In the genomic region with DNA sequence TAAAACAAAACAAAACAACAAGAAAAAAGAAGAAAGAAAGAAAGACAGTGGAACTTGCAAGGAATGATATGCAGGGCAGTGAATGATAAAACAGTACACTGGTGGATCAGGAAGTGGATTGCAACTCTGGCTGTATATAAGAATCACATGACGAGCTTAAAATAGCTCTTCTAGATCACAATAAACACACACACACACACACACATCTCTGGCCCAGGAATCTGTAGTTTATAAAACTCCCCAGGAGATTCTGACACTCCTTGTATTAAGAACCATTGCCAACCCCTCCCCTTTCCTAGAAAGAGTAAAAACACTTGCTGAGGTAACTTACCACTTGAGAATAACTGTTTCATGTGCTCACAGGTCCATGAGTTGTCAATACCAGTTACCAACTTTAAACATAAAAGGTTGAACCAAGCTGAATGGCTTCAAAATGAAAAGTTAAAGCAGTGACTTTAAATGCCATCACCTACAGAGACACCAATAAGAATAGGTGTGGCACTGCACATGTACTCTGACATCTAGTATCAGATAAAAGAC, we compare ENCODE assay signal across 1 cellular context.
A peak's percentile ranks its signal among the peaks of the same experiment; 100 is the strongest.
TF ChIP-seq lines count a peak whose summit lies in the region.

No MANE protein-coding gene starts in this region.

TF ChIP-seq in HEK293, 187 proteins besides CTCF, POLR2A, EP300 and RAD21 (continued from another document):
- TF ChIP-seq, protein P1, sequence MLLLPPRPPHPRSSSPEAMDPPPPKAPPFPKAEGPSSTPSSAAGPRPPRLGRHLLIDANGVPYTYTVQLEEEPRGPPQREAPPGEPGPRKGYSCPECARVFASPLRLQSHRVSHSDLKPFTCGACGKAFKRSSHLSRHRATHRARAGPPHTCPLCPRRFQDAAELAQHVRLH (tag by site-specific recombination; IDR thresholded peaks at IDR 0.05), result no peak
- TF ChIP-seq PRDM10 (tag by site-specific recombination; IDR thresholded peaks at IDR 0.05), result no peak
- TF ChIP-seq, protein P2, sequence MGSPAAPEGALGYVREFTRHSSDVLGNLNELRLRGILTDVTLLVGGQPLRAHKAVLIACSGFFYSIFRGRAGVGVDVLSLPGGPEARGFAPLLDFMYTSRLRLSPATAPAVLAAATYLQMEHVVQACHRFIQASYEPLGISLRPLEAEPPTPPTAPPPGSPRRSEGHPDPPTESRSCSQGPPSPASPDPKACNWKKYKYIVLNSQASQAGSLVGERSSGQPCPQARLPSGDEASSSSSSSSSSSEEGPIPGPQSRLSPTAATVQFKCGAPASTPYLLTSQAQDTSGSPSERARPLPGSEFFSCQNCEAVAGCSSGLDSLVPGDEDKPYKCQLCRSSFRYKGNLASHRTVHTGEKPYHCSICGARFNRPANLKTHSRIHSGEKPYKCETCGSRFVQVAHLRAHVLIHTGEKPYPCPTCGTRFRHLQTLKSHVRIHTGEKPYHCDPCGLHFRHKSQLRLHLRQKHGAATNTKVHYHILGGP (tag by site-specific recombination; IDR thresholded peaks at IDR 0.05), result peak; percentile 75
